Comparison of ENCODE assay signal across 9 cellular contexts in the genomic region with DNA sequence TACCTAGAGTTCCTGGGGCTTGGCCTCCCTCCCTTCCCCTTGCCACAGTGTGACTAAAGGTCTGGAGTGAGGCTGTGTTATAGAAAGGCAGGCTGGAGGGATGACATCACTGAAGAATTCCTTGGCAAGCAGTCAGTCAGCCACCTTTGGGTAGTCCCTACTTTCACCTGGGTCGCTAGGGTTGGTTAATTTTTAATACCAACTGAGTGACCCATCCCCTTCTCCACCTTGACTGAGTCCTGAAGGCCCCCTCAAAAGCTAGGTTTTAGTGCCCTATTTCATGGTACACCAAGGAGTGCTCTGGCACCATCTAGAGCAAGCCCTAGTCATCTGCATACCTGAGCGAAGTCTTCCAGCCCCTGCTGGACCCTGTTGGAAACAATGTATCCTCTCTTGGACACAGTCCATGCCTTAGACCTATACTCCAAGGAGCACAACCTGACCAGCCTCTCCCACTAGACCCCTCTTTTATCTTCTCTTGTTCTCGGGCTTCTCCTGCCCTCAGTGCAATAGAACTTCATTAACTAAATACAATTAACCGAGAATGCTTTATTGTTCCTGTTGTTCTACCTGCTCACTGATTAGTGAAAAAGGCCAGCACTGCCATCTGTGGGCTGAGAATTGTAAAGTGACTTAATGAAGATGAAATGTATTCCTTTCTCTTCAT. TPM values are rescaled to one million over a fixed set of nuclear protein-coding genes. Genes with fewer than 3 reads are reported as not detected.
DNase-seq lines count a peak whose midpoint lies in the region; ATAC-seq and TF ChIP-seq lines count a peak whose summit lies in the region.
"Had no signal": no experiment of that assay in that cellular context is flagged by ENCODE, and none has a peak within 500 bp of the region (broad histone marks: within the 10 kb centered on the region; RNA-seq: fewer than 3 reads in every experiment).

No MANE protein-coding gene starts in this region.

- DNase-seq in NCI-H146 (lab: John Stamatoyannopoulos, UW) (peak; percentile 46), NCI-H146 treated with DMSO at 0.1 percent for 48 hours (lab: John Stamatoyannopoulos, UW; ENCODE audit: unreplicated experiment) (no peak), Peyer's patch (peak in 2 of 3 donors; percentile 52 to 66), left ventricle myocardium inferior (no peak), stomach (no peak), immature natural killer cell (no peak)
- DNase-seq: activated T-cell treated with anti-CD3 and anti-CD28 coated beads, Interleukin-2, amount 50 U/mL, for 4 hours had no signal

- H3K36me3 ChIP-seq in Peyer's patch (peaks cover 0 to 23% (median 0%) of the 10 kb centered on the region in 3 donors), left ventricle myocardium inferior (peaks cover 28% of the 10 kb centered on the region), stomach (peaks cover 0 to 48% (median 35%) of the 10 kb centered on the region in 4 donors)

- no peaks in the 10 kb centered on the region for H3K9me3 Mint-ChIP-seq in immature natural killer cell
- H3K9me3 Mint-ChIP-seq: activated T-cell treated with anti-CD3 and anti-CD28 coated beads, Interleukin-2, amount 50 U/mL, for 4 hours had no signal

- H3K9me3 ChIP-seq in Peyer's patch (no peaks in the 10 kb centered on the region), left ventricle myocardium inferior (replicated peaks) (no peaks in the 10 kb centered on the region), stomach (no peaks in the 10 kb centered on the region)

- ATAC-seq in HG03280 (IDR thresholded peaks at IDR 0.05; ENCODE audit: unreplicated experiment) (no peak), GM18519 (IDR thresholded peaks at IDR 0.05; ENCODE audit: low FRiP score, unreplicated experiment) (no peak)
- ATAC-seq: activated T-cell treated with anti-CD3 and anti-CD28 coated beads, Interleukin-2, amount 50 U/mL, for 4 hours had no signal

- H3K27me3 ChIP-seq in Peyer's patch (no peaks in the 10 kb centered on the region), left ventricle myocardium inferior (ENCODE audit: low read depth) (no peaks in the 10 kb centered on the region), stomach (no peaks in the 10 kb centered on the region)

- TF ChIP-seq POLR2A in Peyer's patch (IDR thresholded peaks at IDR 0.05): no peak
- TF ChIP-seq POLR2A in stomach (IDR thresholded peaks at IDR 0.05): no peak

- peak in 4 of 6 experiments; percentile 31 to 73 (median 67) for TF ChIP-seq CTCF in Peyer's patch (IDR thresholded peaks at IDR 0.05)
- peak; percentile 48 for TF ChIP-seq CTCF in left ventricle myocardium inferior (IDR thresholded peaks at IDR 0.05; ENCODE audit: borderline replicate concordance)
- peak in 5 of 7 experiments; percentile 17 to 78 (median 25) for TF ChIP-seq CTCF in stomach (IDR thresholded peaks at IDR 0.05)

- 47 to 77% (median 53%) methylated on average over 4 of the region's 4 CpGs for WGBS in stomach, 5 donors

- no peak overlapping the region for H3K27ac Mint-ChIP-seq in immature natural killer cell

- no peak for TF ChIP-seq EP300 in stomach (IDR thresholded peaks at IDR 0.05)

- H3K4me3 ChIP-seq in Peyer's patch (no peak overlapping the region), left ventricle myocardium inferior (no peak overlapping the region), stomach (no peak overlapping the region)

- H3K36me3 Mint-ChIP-seq in immature natural killer cell: no peaks in the 10 kb centered on the region

- H3K27ac ChIP-seq in Peyer's patch (peak overlapping the region in 1 of 4 donors; percentile 32), left ventricle myocardium inferior (replicated peaks) (peak overlapping the region; percentile 28), stomach (peak overlapping the region in 2 of 5 donors; percentile 2 to 6)

- intact Hi-C loops in left ventricle myocardium inferior (cut with micrococcal nuclease) (no loop called here), stomach (cut with DNase I; ENCODE audit: low total_unique reads) (no loop called here)

- H3K27me3 Mint-ChIP-seq in immature natural killer cell (ENCODE audit: low read depth in 3 of 3): peaks cover 2 to 5% (median 4%) of the 10 kb centered on the region in 3 donors

- no peak overlapping the region for H3K4me3 Mint-ChIP-seq in immature natural killer cell
- H3K4me3 Mint-ChIP-seq: activated T-cell treated with anti-CD3 and anti-CD28 coated beads, Interleukin-2, amount 50 U/mL, for 4 hours had no signal

- H3K4me1 ChIP-seq in Peyer's patch (peaks cover 0 to 12% (median 0%) of the 10 kb centered on the region in 4 donors), left ventricle myocardium inferior (peaks cover 67% of the 10 kb centered on the region), stomach (peaks cover 12 to 23% (median 14%) of the 10 kb centered on the region in 4 donors)

- no peaks in the 10 kb centered on the region for H3K4me1 Mint-ChIP-seq in immature natural killer cell

RNA-seq across cellular contexts. Expression of a gene that starts 44.6 kb away (rescaled TPM):
- total RNA-seq in Peyer's patch (100 to 1,000 TPM in 3 of 4 donors, 10 to 100 TPM in 1; 65.2 to 181 (median 149) TPM), left ventricle myocardium inferior (48.8 TPM), stomach (10 to 100 TPM in 4 of 5 donors, 1 to 10 TPM in 1; 9.9 to 82.7 (median 55.4) TPM)
- polyA plus RNA-seq in stomach (10 to 100 TPM; 11.1 to 19.4 (median 19.4) TPM), immature natural killer cell (not detected)

Comparison
In these comparisons a context has a peak if more than half of its experiments do, and no peak if none do; other contexts are left out.
1. DNase-seq: peak in NCI-H146 (single experiment) and Peyer's patch (2 of 3); none in NCI-H146 treated with DMSO at 0.1 percent for 48 hours (single experiment), left ventricle myocardium inferior (single experiment), stomach (single experiment) and immature natural killer cell (0 of 3).
2. Peak in every context shown above with its lines, with median percentiles within 50 percentile points of each other: CTCF ChIP-seq.